14 cellular contexts compared by ENCODE assay signal in genomic region chr5:1468629-1469527, GRCh38. TPM values are rescaled to one million over a fixed set of nuclear protein-coding genes. Genes with fewer than 3 reads are reported as not detected.
A peak's percentile ranks its signal among the peaks of the same experiment; 100 is the strongest.
DNase-seq lines count a peak whose midpoint lies in the region; ATAC-seq, FAIRE-seq and TF ChIP-seq lines count a peak whose summit lies in the region.
"Had no signal": no experiment of that assay in that cellular context is flagged by ENCODE, and none has a peak within 500 bp of the region (broad histone marks: within the 10 kb centered on the region; RNA-seq: fewer than 3 reads in every experiment).

No MANE protein-coding gene starts in this region.

- H3K27ac Mint-ChIP-seq in type B pancreatic cell: no peak overlapping the region

- H3K9me3 ChIP-seq in left ventricle myocardium inferior (replicated peaks): no peaks in the 10 kb centered on the region
- H3K9me3 ChIP-seq in RWPE2 (ENCODE audit: severe bottlenecking): no peaks in the 10 kb centered on the region
- H3K9me3 ChIP-seq in HepG2 (ENCODE audit: low read length): no peaks in the 10 kb centered on the region
- H3K9me3 ChIP-seq: ascending aorta had no signal

- TF ChIP-seq POLR2A in HepG2 (IDR thresholded peaks at IDR 0.05; ENCODE audit: insufficient read depth in 1 of 2, low read depth in 2 of 2, low read length in 2 of 2): no peak

- in situ Hi-C loops in HepG2 (cut with HindIII; ENCODE audit: extremely low pct_ligation_motif_present, low pct_unique_long_range_greater_than_20kb): no loop called here

- TF ChIP-seq CTCF in left ventricle myocardium inferior (IDR thresholded peaks at IDR 0.05; ENCODE audit: borderline replicate concordance): no peak
- TF ChIP-seq CTCF in RWPE2 (IDR thresholded peaks at IDR 0.05; ENCODE audit: poor library complexity, severe bottlenecking): peak; percentile 14
- no peak for TF ChIP-seq CTCF in HepG2 (CRISPR knock-in tag; IDR thresholded peaks at IDR 0.05)
- TF ChIP-seq CTCF in type B pancreatic cell (conservative IDR thresholded peaks at IDR 0.05): peak; percentile 11

- no peaks in the 10 kb centered on the region for H3K79me2 ChIP-seq in HepG2 (ENCODE audit: insufficient read depth, low read length)

- no peak overlapping the region for H3K4me3 ChIP-seq in left ventricle myocardium inferior
- H3K4me3 ChIP-seq in RWPE2 (ENCODE audit: severe bottlenecking): no peak overlapping the region
- no peak overlapping the region for H3K4me3 ChIP-seq in HepG2 (replicated peaks in 1 of 3; ENCODE audit: insufficient read depth in 1 of 3, low read depth in 2 of 3, low read length in 3 of 3)
- H3K4me3 ChIP-seq: ascending aorta had no signal

- H3K4me1 ChIP-seq in left ventricle myocardium inferior (no peaks in the 10 kb centered on the region), RWPE2 (ENCODE audit: insufficient read depth, poor library complexity, severe bottlenecking) (no peaks in the 10 kb centered on the region), HepG2 (ENCODE audit: insufficient read depth, low read length) (peaks cover 29% of the 10 kb centered on the region)
- H3K4me1 ChIP-seq: ascending aorta had no signal

- H3K36me3 ChIP-seq in left ventricle myocardium inferior (peaks cover 39% of the 10 kb centered on the region), RWPE2 (ENCODE audit: low read depth) (peaks cover 66% of the 10 kb centered on the region), HepG2 (replicated peaks in 1 of 2; ENCODE audit: control insufficient read depth in 1 of 2, insufficient read depth in 2 of 2, low read length in 2 of 2) (peaks cover 17 to 29% of the 10 kb centered on the region in 2 experiments; a peak in 3 of 5 replicates)

- no peak for ATAC-seq in Right ventricle myocardium superior (ENCODE audit: poor library complexity)
- ATAC-seq in RWPE2 (ENCODE audit: low read depth): no peak
- peak; percentile 6; the same call in 2 of the 3 replicates for ATAC-seq in HepG2

- intact Hi-C loops in Right ventricle myocardium superior (cut with DNase I) (no loop called here), left ventricle myocardium inferior (cut with micrococcal nuclease) (no loop called here), HepG2 (cut with micrococcal nuclease; ENCODE audit: unreplicated experiment) (no loop called here)

- CTCF ChIA-PET in HepG2 (lab: Yijun Ruan, JAX; ENCODE audit: low intra/inter-chr PET ratio, low total read pairs): no interaction called here

- H3K36me3 Mint-ChIP-seq in type B pancreatic cell: peaks cover 19% of the 10 kb centered on the region

- no peak overlapping the region for H3K9ac ChIP-seq in HepG2 (ENCODE audit: insufficient read depth, low read depth, low read length)

- H3K27me3 ChIP-seq in left ventricle myocardium inferior (ENCODE audit: low read depth) (no peaks in the 10 kb centered on the region), RWPE2 (ENCODE audit: insufficient read depth, poor library complexity, severe bottlenecking) (no peaks in the 10 kb centered on the region), HepG2 (ENCODE audit: control insufficient read depth in 1 of 2, insufficient read depth in 2 of 2, low read length in 2 of 2) (no peaks in the 10 kb centered on the region)
- H3K27me3 ChIP-seq: ascending aorta had no signal

- no TSS peak for BruUV-seq in HepG2 (replicated peaks; lab: Mats Ljungman, UMichigan)

- WGBS in HepG2 (ENCODE audit: low lambda C conversion rate): 96% methylated on average over 20 of the region's 28 CpGs

- no peak overlapping the region for H2AFZ ChIP-seq in HepG2 (ENCODE audit: low read length)

- H3K27ac ChIP-seq in left ventricle myocardium inferior (replicated peaks) (no peak overlapping the region), RWPE2 (ENCODE audit: poor library complexity, severe bottlenecking) (no peak overlapping the region), HepG2 (ENCODE audit: extremely low read length, insufficient read depth, low read length) (no peak overlapping the region)
- H3K27ac ChIP-seq: ascending aorta had no signal

- POLR2A ChIA-PET in HepG2 (lab: Yijun Ruan, JAX): no interaction called here

- peaks cover 5% of the 10 kb centered on the region for H3K4me1 Mint-ChIP-seq in type B pancreatic cell (ENCODE audit: unreplicated experiment)
- H3K4me1 Mint-ChIP-seq: nephron progenitor cell had no signal

- H3K27me3 Mint-ChIP-seq in type B pancreatic cell: no peaks in the 10 kb centered on the region

- H4K20me1 ChIP-seq in HepG2 (ENCODE audit: insufficient read depth, low read length): peaks cover 8% of the 10 kb centered on the region; the same call in 1 of the 2 replicates

- FAIRE-seq in HepG2 (lab: Jason Lieb, UNC): no peak

- H3K9me3 Mint-ChIP-seq in type B pancreatic cell: no peaks in the 10 kb centered on the region

- DNase-seq in Right ventricle myocardium superior (peak; percentile 35), left ventricle myocardium inferior (no peak), RWPE2 (ENCODE audit: low spot score) (peak; percentile 71), HepG2 (ENCODE audit: low spot score) (no peak), type B pancreatic cell (ENCODE audit: extremely low spot score, unreplicated experiment) (no peak), cerebellar cortex (ENCODE audit: low spot score) (no peak), NCI-H187 (lab: John Stamatoyannopoulos, UW) (no peak)
- no peak for DNase-seq in activated CD4-positive, alpha-beta T cell treated with anti-CD3 and anti-CD28 coated beads, Interleukin-2, amount 50 U/mL, for 1 hour
- DNase-seq: cortex of kidney, GF-D8 had no signal

- H3K4me2 ChIP-seq in HepG2 (ENCODE audit: low read depth, low read length): no peak overlapping the region

- no peak for TF ChIP-seq RAD21 in HepG2 (CRISPR knock-in tag; IDR thresholded peaks at IDR 0.05)

- H3K4me3 Mint-ChIP-seq in type B pancreatic cell: no peak overlapping the region
- H3K4me3 Mint-ChIP-seq: nephron progenitor cell had no signal

- TF ChIP-seq EP300 in HepG2 (IDR thresholded peaks at IDR 0.05; ENCODE audit: low read depth in 2 of 2, low read length in 2 of 2) (no peak), HepG2 (CRISPR knock-in tag; IDR thresholded peaks at IDR 0.05; ENCODE audit: borderline replicate concordance) (no peak)

TF ChIP-seq in HepG2, 621 proteins besides CTCF, POLR2A, EP300 and RAD21 (continues in another document):
- no peak; the same call in 1 of the 2 replicates for TF ChIP-seq MEF2D (CRISPR knock-in tag; IDR thresholded peaks at IDR 0.05)
- peak; percentile 59 for TF ChIP-seq RBM22 (optimal IDR thresholded peaks at IDR 0.05; ENCODE audit: low read length)
- 0 out of 2 replicates have a peak, but pooled peaks have one; percentile 44 for TF ChIP-seq POLR2G (IDR thresholded peaks at IDR 0.05; ENCODE audit: low read depth, low read length)

RNA-seq across cellular contexts. Expression of gene SLC6A3, which starts 23.6 kb away (rescaled TPM):
- total RNA-seq in Right ventricle myocardium superior (not detected), left ventricle myocardium inferior (not detected), HepG2 (2016; rRNA removed; fragmentation: Illumina TruSeq; extraction: Trizol) (not detected in 2 replicates), type B pancreatic cell (ENCODE audit: low replicate concordance) (0.19 TPM in 2 replicates)
- not detected in 2 replicates for total RNA-seq in HepG2 (2016; cell fraction: cytosol; rRNA removed; fragmentation: Illumina TruSeq; extraction: Trizol; ENCODE audit: low read depth)
- not detected in 2 replicates for total RNA-seq in HepG2 (2016; cell fraction: insoluble cytoplasmic fraction; rRNA removed; fragmentation: Illumina TruSeq; extraction: Trizol)
- not detected in 2 replicates for total RNA-seq in HepG2 (2016; cell fraction: membrane; rRNA removed; fragmentation: Illumina TruSeq; extraction: Trizol)
- total RNA-seq in HepG2 (2016; cell fraction: nucleus; rRNA removed; fragmentation: Illumina TruSeq; extraction: Trizol): not detected in 2 replicates
- 0.01 and 0.12 TPM in 2 replicates for polyA plus RNA-seq in HepG2 (2011; rRNA removed)
- 0.03 and 0.06 TPM in 2 replicates for polyA plus RNA-seq in HepG2 (2011; cell fraction: cytosol; rRNA removed)
- 0.18 and 0.36 TPM in 2 replicates for polyA plus RNA-seq in HepG2 (2011; cell fraction: nucleus; rRNA removed)
- 0.15 and 0.17 TPM in 2 replicates for polyA plus RNA-seq in HepG2 (2012)
- polyA plus RNA-seq in HepG2 (2016; cell fraction: cytosol; fragmentation: Illumina TruSeq; extraction: Trizol; ENCODE audit: low read depth): not detected in 2 replicates
- polyA plus RNA-seq in HepG2 (2016; cell fraction: insoluble cytoplasmic fraction; fragmentation: Illumina TruSeq; extraction: Trizol; ENCODE audit: low read depth): not detected in 2 replicates
- not detected in 2 replicates for polyA plus RNA-seq in HepG2 (2016; cell fraction: membrane; fragmentation: Illumina TruSeq; extraction: Trizol; ENCODE audit: low read depth)
- not detected in 2 replicates for polyA plus RNA-seq in HepG2 (2016; cell fraction: nucleus; fragmentation: Illumina TruSeq; extraction: Trizol; ENCODE audit: insufficient read depth, low read depth)
- polyA minus RNA-seq in HepG2 (2011; rRNA and poly(A)+ RNA removed; ENCODE audit: low replicate concordance): 0.12 and 0.14 TPM in 2 replicates
- polyA minus RNA-seq in HepG2 (2011; cell fraction: cytosol; rRNA and poly(A)+ RNA removed): not detected in 2 replicates
- polyA minus RNA-seq in HepG2 (2011; cell fraction: nucleus; rRNA and poly(A)+ RNA removed): 0.12 TPM in 1 of 2 replicates, not detected in the other
- total RNA-seq: ascending aorta, IMR-90, renal cortical epithelial cell had no signal
- polyA plus RNA-seq: IMR-90 had no signal

RNA-seq across cellular contexts. Expression of gene LPCAT1, which starts 54.9 kb away (rescaled TPM):
- total RNA-seq in Right ventricle myocardium superior (11.5 TPM), left ventricle myocardium inferior (11.0 TPM), HepG2 (2016; rRNA removed; fragmentation: Illumina TruSeq; extraction: Trizol) (16.0 and 29.8 TPM in 2 replicates), type B pancreatic cell (ENCODE audit: low replicate concordance) (91.6 and 97.1 TPM in 2 replicates)
- total RNA-seq in HepG2 (2016; cell fraction: cytosol; rRNA removed; fragmentation: Illumina TruSeq; extraction: Trizol; ENCODE audit: low read depth): 5.1 and 9.2 TPM in 2 replicates
- total RNA-seq in HepG2 (2016; cell fraction: insoluble cytoplasmic fraction; rRNA removed; fragmentation: Illumina TruSeq; extraction: Trizol): 14.3 and 34.5 TPM in 2 replicates
- total RNA-seq in HepG2 (2016; cell fraction: membrane; rRNA removed; fragmentation: Illumina TruSeq; extraction: Trizol): 14.8 and 16.4 TPM in 2 replicates
- 37.9 and 47.2 TPM in 2 replicates for total RNA-seq in HepG2 (2016; cell fraction: nucleus; rRNA removed; fragmentation: Illumina TruSeq; extraction: Trizol)
- 90.6 and 115 TPM in 2 replicates for polyA plus RNA-seq in HepG2 (2011; rRNA removed)
- 65.4 and 69.9 TPM in 2 replicates for polyA plus RNA-seq in HepG2 (2011; cell fraction: cytosol; rRNA removed)
- 330 and 361 TPM in 2 replicates for polyA plus RNA-seq in HepG2 (2011; cell fraction: nucleus; rRNA removed)
- 104 and 122 TPM in 2 replicates for polyA plus RNA-seq in HepG2 (2012)
- polyA plus RNA-seq in HepG2 (2016; cell fraction: cytosol; fragmentation: Illumina TruSeq; extraction: Trizol; ENCODE audit: low read depth): 3.8 and 4.2 TPM in 2 replicates
- polyA plus RNA-seq in HepG2 (2016; cell fraction: insoluble cytoplasmic fraction; fragmentation: Illumina TruSeq; extraction: Trizol; ENCODE audit: low read depth): 18.3 and 19.5 TPM in 2 replicates
- 9.2 and 10.4 TPM in 2 replicates for polyA plus RNA-seq in HepG2 (2016; cell fraction: membrane; fragmentation: Illumina TruSeq; extraction: Trizol; ENCODE audit: low read depth)
- polyA plus RNA-seq in HepG2 (2016; cell fraction: nucleus; fragmentation: Illumina TruSeq; extraction: Trizol; ENCODE audit: insufficient read depth, low read depth): 89.7 and 92.4 TPM in 2 replicates
- 56.1 and 65.1 TPM in 2 replicates for polyA minus RNA-seq in HepG2 (2011; rRNA and poly(A)+ RNA removed; ENCODE audit: low replicate concordance)
- polyA minus RNA-seq in HepG2 (2011; cell fraction: cytosol; rRNA and poly(A)+ RNA removed): 44.6 and 51.7 TPM in 2 replicates
- polyA minus RNA-seq in HepG2 (2011; cell fraction: nucleus; rRNA and poly(A)+ RNA removed): 90.3 and 92.4 TPM in 2 replicates

Comparison
In these comparisons a context has a peak if more than half of its experiments do, and no peak if none do; other contexts are left out.
1. DNase-seq: peak in Right ventricle myocardium superior (single experiment) and RWPE2 (single experiment); none in left ventricle myocardium inferior (single experiment), HepG2 (single experiment), type B pancreatic cell (single experiment), cerebellar cortex (single experiment), NCI-H187 (0 of 2) and activated CD4-positive, alpha-beta T cell treated with anti-CD3 and anti-CD28 coated beads, Interleukin-2, amount 50 U/mL, for 1 hour (single experiment).
2. CTCF ChIP-seq: peak in RWPE2 (single experiment) and type B pancreatic cell (single experiment); none in left ventricle myocardium inferior (single experiment) and HepG2 (single experiment).